In genomic region chr18:54958711-54959625, GRCh38 we compare ENCODE assay signal across 9 cellular contexts. TPM values are rescaled to one million over a fixed set of nuclear protein-coding genes. Genes with fewer than 3 reads are reported as not detected.
DNase-seq lines count a peak whose midpoint lies in the region; ATAC-seq and TF ChIP-seq lines count a peak whose summit lies in the region.
"Had no signal": no experiment of that assay in that cellular context is flagged by ENCODE, and none has a peak within 500 bp of the region (broad histone marks: within the 10 kb centered on the region; RNA-seq: fewer than 3 reads in every experiment).

Gene CCDC68 (minus strand): TSS chr18:54959461. CDS start chr18:54942791, 16,670 bp downstream.

- H3K9me3 ChIP-seq in liver (ENCODE audit: control insufficient read depth in 4 of 4, low read length in 3 of 4) = no peaks in the 10 kb centered on the region
- H3K9me3 ChIP-seq in transverse colon = no peaks in the 10 kb centered on the region
- H3K9me3 ChIP-seq: BE2C had no signal

- no peak within 1 kb of the TSS for H3K27ac Mint-ChIP-seq in activated CD8-positive, alpha-beta memory T cell treated with anti-CD3 and anti-CD28 coated beads, Interleukin-2, amount 10 ng/mL, durations not matched to agents 7 days and 5 days

- no peak within 1 kb of the TSS for H3K4me3 Mint-ChIP-seq in activated CD8-positive, alpha-beta memory T cell treated with anti-CD3 and anti-CD28 coated beads, Interleukin-2, amount 10 ng/mL, durations not matched to agents 7 days and 5 days

- 3% methylated on average over 57 of the region's 57 CpGs for WGBS in liver
- WGBS in transverse colon (ENCODE audit: low coverage in 1 of 2), 2 donors = 10 to 12% methylated on average over 9 to 49 of the region's 57 CpGs

- no peak for TF ChIP-seq CTCF in dorsolateral prefrontal cortex (IDR thresholded peaks at IDR 0.05 in 54 of 56, conservative IDR thresholded peaks at IDR 0.05 in 2 of 56; ENCODE audit: low read depth in 1 of 56, partially characterized antibody in 56 of 56)
- no peak for TF ChIP-seq CTCF in liver (IDR thresholded peaks at IDR 0.05; ENCODE audit: low read depth, low read length, missing input control)
- no peak for TF ChIP-seq CTCF in transverse colon (IDR thresholded peaks at IDR 0.05)

- peak within 1 kb of the TSS in 58 of 59 donors; percentile 7 to 63 (median 43) for H3K4me3 ChIP-seq in dorsolateral prefrontal cortex
- peak within 1 kb of the TSS; percentile 59 to 85 (median 85) for H3K4me3 ChIP-seq in liver (ENCODE audit: low read depth in 1 of 3, low read length in 3 of 3)
- H3K4me3 ChIP-seq in transverse colon = peak within 1 kb of the TSS; percentile 46 to 70 (median 60)

- intact Hi-C loops in dorsolateral prefrontal cortex (cut with DNase I) (no loop called here), transverse colon (cut with DNase I; ENCODE audit: low total_unique reads) (no loop called here)

- H3K27me3 ChIP-seq in dorsolateral prefrontal cortex (peaks cover 0 to 38% (median 16%) of the 10 kb centered on the region in 45 donors), liver (ENCODE audit: control insufficient read depth in 4 of 4, insufficient read depth in 4 of 4, low read length in 3 of 4) (no peaks in the 10 kb centered on the region), transverse colon (peaks cover 3% of the 10 kb centered on the region)
- H3K27me3 ChIP-seq: BE2C had no signal

- DNase-seq in activated CD8-positive, alpha-beta memory T cell treated with anti-CD3 and anti-CD28 coated beads, Interleukin-2, amount 10 ng/mL, durations not matched to agents 7 days and 5 days = no peak
- DNase-seq in activated CD8-positive, alpha-beta memory T cell treated with anti-CD3 and anti-CD28 coated beads for 24 hours = no peak
- DNase-seq in dorsolateral prefrontal cortex (no peak), transverse colon (peak; percentile 88), cerebellar nuclear complex (lab: John Stamatoyannopoulos, UW) (no peak), KG1 (lab: John Stamatoyannopoulos, UW) (no peak)
- DNase-seq: BE2C had no signal

- peaks cover 1% of the 10 kb centered on the region for H3K36me3 Mint-ChIP-seq in activated CD8-positive, alpha-beta memory T cell treated with anti-CD3 and anti-CD28 coated beads, Interleukin-2, amount 10 ng/mL, durations not matched to agents 7 days and 5 days

- H3K4me1 Mint-ChIP-seq in activated CD8-positive, alpha-beta memory T cell treated with anti-CD3 and anti-CD28 coated beads, Interleukin-2, amount 10 ng/mL, durations not matched to agents 7 days and 5 days = peaks cover 2% of the 10 kb centered on the region

- H3K27me3 Mint-ChIP-seq in activated CD8-positive, alpha-beta memory T cell treated with anti-CD3 and anti-CD28 coated beads, Interleukin-2, amount 10 ng/mL, durations not matched to agents 7 days and 5 days = peaks cover 70% of the 10 kb centered on the region

- peak within 1 kb of the TSS in 1 of 2 donors; percentile 80 for H3K9ac ChIP-seq in liver (ENCODE audit: low read depth in 1 of 2, low read length in 2 of 2)

- peak; percentile 83 for TF ChIP-seq POLR2A in transverse colon (IDR thresholded peaks at IDR 0.05)

- in situ Hi-C loops in transverse colon (cut with MboI; ENCODE audit: low pct_ligation_motif_present in 1 of 4, low pct_unique_long_range_greater_than_20kb in 1 of 4, low sequenced_read_pairs in 3 of 4) = no loop called here

- no peak for TF ChIP-seq RAD21 in liver (IDR thresholded peaks at IDR 0.05)

- peak within 1 kb of the TSS in 14 of 59 donors; percentile 2 to 61 (median 30) for H3K27ac ChIP-seq in dorsolateral prefrontal cortex
- peak within 1 kb of the TSS; percentile 68 to 76 for H3K27ac ChIP-seq in liver (ENCODE audit: low read depth in 1 of 2, low read length in 2 of 2)
- peak within 1 kb of the TSS; percentile 87 to 92 (median 88) for H3K27ac ChIP-seq in transverse colon

- CTCF ChIA-PET in activated CD8-positive, alpha-beta memory T cell treated with anti-CD3 and anti-CD28 coated beads, Interleukin-2, amount 10 ng/mL, durations not matched to agents 7 days and 5 days (lab: Charles Lee) = no interaction called here

- peaks cover 0 to 9% (median 6%) of the 10 kb centered on the region in 4 donors for H3K4me1 ChIP-seq in liver (ENCODE audit: control insufficient read depth in 4 of 4, insufficient read depth in 4 of 4, low read length in 3 of 4)
- peaks cover 0 to 37% (median 6%) of the 10 kb centered on the region in 4 donors for H3K4me1 ChIP-seq in transverse colon
- H3K4me1 ChIP-seq: BE2C had no signal

- no peaks in the 10 kb centered on the region for H3K9me3 Mint-ChIP-seq in activated CD8-positive, alpha-beta memory T cell treated with anti-CD3 and anti-CD28 coated beads, Interleukin-2, amount 10 ng/mL, durations not matched to agents 7 days and 5 days (ENCODE audit: low read depth)

- H3K36me3 ChIP-seq in liver (ENCODE audit: control insufficient read depth in 4 of 4, insufficient read depth in 3 of 4, low read depth in 1 of 4, low read length in 3 of 4) = no peaks in the 10 kb centered on the region
- H3K36me3 ChIP-seq in transverse colon = no peaks in the 10 kb centered on the region
- H3K36me3 ChIP-seq: BE2C had no signal

- no peak for TF ChIP-seq EP300 in transverse colon (IDR thresholded peaks at IDR 0.05; ENCODE audit: low read depth)

- peak; percentile 57 for ATAC-seq in activated CD8-positive, alpha-beta memory T cell treated with anti-CD3 and anti-CD28 coated beads, Interleukin-2, amount 10 ng/mL, durations not matched to agents 7 days and 5 days
- no peak for ATAC-seq in GM18519 (IDR thresholded peaks at IDR 0.05; ENCODE audit: low FRiP score, unreplicated experiment)

TF ChIP-seq in liver, 16 proteins besides CTCF, POLR2A, EP300 and RAD21:
- TF ChIP-seq HNF4A (conservative IDR thresholded peaks at IDR 0.05) = peak in 1 of 2 donors; percentile 50
- TF ChIP-seq SP1 (IDR thresholded peaks at IDR 0.05) = peak; percentile 40
- no peak for TF ChIP-seq EGR1 (IDR thresholded peaks at IDR 0.05; ENCODE audit: low read depth in 2 of 2)
- no peak for TF ChIP-seq JUND (IDR thresholded peaks at IDR 0.05)
- TF ChIP-seq, protein P1, sequence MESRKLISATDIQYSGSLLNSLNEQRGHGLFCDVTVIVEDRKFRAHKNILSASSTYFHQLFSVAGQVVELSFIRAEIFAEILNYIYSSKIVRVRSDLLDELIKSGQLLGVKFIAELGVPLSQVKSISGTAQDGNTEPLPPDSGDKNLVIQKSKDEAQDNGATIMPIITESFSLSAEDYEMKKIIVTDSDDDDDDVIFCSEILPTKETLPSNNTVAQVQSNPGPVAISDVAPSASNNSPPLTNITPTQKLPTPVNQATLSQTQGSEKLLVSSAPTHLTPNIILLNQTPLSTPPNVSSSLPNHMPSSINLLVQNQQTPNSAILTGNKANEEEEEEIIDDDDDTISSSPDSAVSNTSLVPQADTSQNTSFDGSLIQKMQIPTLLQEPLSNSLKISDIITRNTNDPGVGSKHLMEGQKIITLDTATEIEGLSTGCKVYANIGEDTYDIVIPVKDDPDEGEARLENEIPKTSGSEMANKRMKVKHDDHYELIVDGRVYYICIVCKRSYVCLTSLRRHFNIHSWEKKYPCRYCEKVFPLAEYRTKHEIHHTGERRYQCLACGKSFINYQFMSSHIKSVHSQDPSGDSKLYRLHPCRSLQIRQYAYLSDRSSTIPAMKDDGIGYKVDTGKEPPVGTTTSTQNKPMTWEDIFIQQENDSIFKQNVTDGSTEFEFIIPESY (IDR thresholded peaks at IDR 0.05) = no peak
- TF ChIP-seq, protein P2, sequence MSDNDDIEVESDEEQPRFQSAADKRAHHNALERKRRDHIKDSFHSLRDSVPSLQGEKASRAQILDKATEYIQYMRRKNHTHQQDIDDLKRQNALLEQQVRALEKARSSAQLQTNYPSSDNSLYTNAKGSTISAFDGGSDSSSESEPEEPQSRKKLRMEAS (IDR thresholded peaks at IDR 0.05) = no peak
- peak; percentile 42 for TF ChIP-seq HNF4G (IDR thresholded peaks at IDR 0.05)
- no peak for TF ChIP-seq FOXA1 (IDR thresholded peaks at IDR 0.05)
- no peak for TF ChIP-seq TAF1 (conservative IDR thresholded peaks at IDR 0.05)
- TF ChIP-seq ATF3 (IDR thresholded peaks at IDR 0.05) = no peak
- TF ChIP-seq RXRA (IDR thresholded peaks at IDR 0.05) = no peak

RNA-seq across cellular contexts. Expression of gene CCDC68, which starts in this region (rescaled TPM):
- total RNA-seq in activated CD8-positive, alpha-beta memory T cell treated with anti-CD3 and anti-CD28 coated beads, Interleukin-2, amount 10 ng/mL, durations not matched to agents 7 days and 5 days = not detected
- total RNA-seq in dorsolateral prefrontal cortex (10 to 100 TPM in 5 of 120 experiments, 1 to 10 TPM in 115; 1.4 to 15.6 (median 5.6) TPM), liver (10 to 100 TPM; 14.6 to 17.5 TPM), transverse colon (100 to 1,000 TPM in 1 of 4 donors, 10 to 100 TPM in 3; 24.9 to 109 (median 78.2) TPM)
- polyA plus RNA-seq in liver = 1 to 10 TPM; 2.6 to 7.9 TPM

Comparison
In these comparisons a context has a peak if more than half of its experiments do, and no peak if none do; other contexts are left out.
1. Peak in ATAC-seq in activated CD8-positive, alpha-beta memory T cell treated with anti-CD3 and anti-CD28 coated beads, Interleukin-2, amount 10 ng/mL, durations not matched to agents 7 days and 5 days; RNA of the gene not detected or under 1 TPM.